16 cellular contexts compared by ENCODE assay signal in genomic region chr7:91251877-91252276, GRCh38. TPM values are rescaled to one million over a fixed set of nuclear protein-coding genes. Genes with fewer than 3 reads are reported as not detected.
DNase-seq lines count a peak whose midpoint lies in the region; ATAC-seq and TF ChIP-seq lines count a peak whose summit lies in the region.
"Had no signal": no experiment of that assay in that cellular context is flagged by ENCODE, and none has a peak within 500 bp of the region (broad histone marks: within the 10 kb centered on the region; RNA-seq: fewer than 3 reads in every experiment).

No MANE protein-coding gene starts in this region.

- no peak overlapping the region for H3K27ac Mint-ChIP-seq in activated naive CD4-positive, alpha-beta T cell treated with anti-CD3 and anti-CD28 coated beads, Interleukin-2, amount 50 U/mL, for 72 hours
- H3K27ac Mint-ChIP-seq: B cell; CD4-positive, alpha-beta T cell; HFFc6; IgD-negative memory B cell had no signal

- TF ChIP-seq CTCF in AG10803 (conservative IDR thresholded peaks at IDR 0.05; ENCODE audit: low read length) = no peak
- TF ChIP-seq CTCF in foreskin fibroblast (IDR thresholded peaks at IDR 0.05; ENCODE audit: low read depth, low read length) = no peak

- no peak for ATAC-seq in activated naive CD4-positive, alpha-beta T cell treated with anti-CD3 and anti-CD28 coated beads, Interleukin-2, amount 50 U/mL, for 72 hours
- ATAC-seq: A549 had no signal

- H3K4me3 ChIP-seq in AG10803 (ENCODE audit: low read length) (no peak overlapping the region), foreskin fibroblast (ENCODE audit: low read depth in 1 of 2, low read length in 2 of 2) (no peak overlapping the region)
- H3K4me3 ChIP-seq: A549, HAP-1 had no signal

- peaks cover 12 to 13% of the 10 kb centered on the region in 2 donors for H3K36me3 Mint-ChIP-seq in activated naive CD4-positive, alpha-beta T cell treated with anti-CD3 and anti-CD28 coated beads, Interleukin-2, amount 50 U/mL, for 72 hours
- H3K36me3 Mint-ChIP-seq: IgD-negative memory B cell had no signal

- DNase-seq in AG10803 (ENCODE audit: low read depth) (peak; percentile 86), EH (ENCODE audit: low read depth) (peak; percentile 30), epidermal melanocyte (ENCODE audit: insufficient read length, low spot score) (peak; percentile 31), foreskin fibroblast (peak; percentile 76 to 89), SIG-M5 (lab: John Stamatoyannopoulos, UW) (no peak)
- DNase-seq in activated naive CD4-positive, alpha-beta T cell treated with anti-CD3 and anti-CD28 coated beads, Interleukin-2, amount 50 U/mL, for 72 hours (ENCODE audit: low spot score in 2 of 2) = no peak
- DNase-seq: C1 segment of cervical spinal cord; CD4-positive, alpha-beta T cell; DMS153; DMS79 treated with DMSO at 0.1 percent for 48 hours; GDM1; HFFc6 had no signal

- H3K9me3 Mint-ChIP-seq in activated naive CD4-positive, alpha-beta T cell treated with anti-CD3 and anti-CD28 coated beads, Interleukin-2, amount 50 U/mL, for 72 hours = peaks cover 6 to 30% of the 10 kb centered on the region in 2 donors

RNA-seq across cellular contexts. Expression of gene FZD1, which starts 12.4 kb away (rescaled TPM):
- 1 to 10 TPM in 1 of 2 donors, under 1 TPM in 1; 0.52 to 2.3 TPM for total RNA-seq in activated naive CD4-positive, alpha-beta T cell treated with anti-CD3 and anti-CD28 coated beads, Interleukin-2, amount 50 U/mL, for 72 hours

Comparison
In these comparisons a context has a peak if more than half of its experiments do, and no peak if none do; other contexts are left out.
1. DNase-seq: peak in AG10803 (single experiment), EH (single experiment), epidermal melanocyte (single experiment) and foreskin fibroblast (2 of 2); none in activated naive CD4-positive, alpha-beta T cell treated with anti-CD3 and anti-CD28 coated beads, Interleukin-2, amount 50 U/mL, for 72 hours (0 of 2) and SIG-M5 (single experiment).